15 cellular contexts compared by ENCODE assay signal in genomic region chr12:105275997-105276760, GRCh38. TPM values are rescaled to one million over a fixed set of nuclear protein-coding genes. Genes with fewer than 3 reads are reported as not detected.
DNase-seq lines count a peak whose midpoint lies in the region; TF ChIP-seq lines count a peak whose summit lies in the region.
"Had no signal": no experiment of that assay in that cellular context is flagged by ENCODE, and none has a peak within 500 bp of the region (broad histone marks: within the 10 kb centered on the region; RNA-seq: fewer than 3 reads in every experiment).

No MANE protein-coding gene starts in this region.

- H3K27me3 Mint-ChIP-seq in activated T-cell treated with anti-CD3 and anti-CD28 coated beads, Interleukin-2, amount 50 U/mL, for 24 hours = no peaks in the 10 kb centered on the region
- H3K27me3 Mint-ChIP-seq in Calu3 (ENCODE audit: unreplicated experiment) = no peaks in the 10 kb centered on the region

- no peak overlapping the region for H3K27ac Mint-ChIP-seq in activated T-cell treated with anti-CD3 and anti-CD28 coated beads, Interleukin-2, amount 50 U/mL, for 24 hours
- H3K27ac Mint-ChIP-seq in Calu3 (ENCODE audit: unreplicated experiment) = no peak overlapping the region
- H3K27ac Mint-ChIP-seq: activated T-helper 1 cell treated with anti-CD3 and anti-CD28 coated beads, Interleukin-12 subunit alpha, Interleukin-12 subunit beta, Interleukin-2, Interleukin-4 antibody, amounts not matched to agents 30 ng/mL and 10 ng/mL and 1 ng/mL, durations not matched to agents 14 hours and 24 hours and 36 hours; naive thymus-derived CD8-positive, alpha-beta T cell had no signal

- no peaks in the 10 kb centered on the region for H3K36me3 Mint-ChIP-seq in activated T-cell treated with anti-CD3 and anti-CD28 coated beads, Interleukin-2, amount 50 U/mL, for 24 hours (ENCODE audit: low read depth)
- H3K36me3 Mint-ChIP-seq in Calu3 (ENCODE audit: insufficient read depth, unreplicated experiment) = no peaks in the 10 kb centered on the region
- H3K36me3 Mint-ChIP-seq: naive thymus-derived CD8-positive, alpha-beta T cell had no signal

- intact Hi-C loops in Calu3 (cut with micrococcal nuclease; ENCODE audit: unreplicated experiment) = no loop called here

- no peak overlapping the region for H3K4me3 Mint-ChIP-seq in activated T-cell treated with anti-CD3 and anti-CD28 coated beads, Interleukin-2, amount 50 U/mL, for 24 hours
- no peak overlapping the region for H3K4me3 Mint-ChIP-seq in Calu3 (ENCODE audit: low read depth, unreplicated experiment)
- H3K4me3 Mint-ChIP-seq: activated T-helper 1 cell treated with anti-CD3 and anti-CD28 coated beads, Interleukin-12 subunit alpha, Interleukin-12 subunit beta, Interleukin-2, Interleukin-4 antibody, amounts not matched to agents 30 ng/mL and 10 ng/mL and 1 ng/mL, durations not matched to agents 14 hours and 24 hours and 36 hours; naive thymus-derived CD8-positive, alpha-beta T cell had no signal

- peak; percentile 7 for TF ChIP-seq CTCF in epithelial cell of esophagus (IDR thresholded peaks at IDR 0.05; ENCODE audit: insufficient read depth, low read depth, low read length, missing control alignments)
- no peak for TF ChIP-seq CTCF in Calu3 (IDR thresholded peaks at IDR 0.05; ENCODE audit: unreplicated experiment)

- CTCF ChIA-PET in Calu3 (lab: Charles Lee) = no interaction called here

- DNase-seq in CD1c-positive myeloid dendritic cell (ENCODE audit: extremely low spot score) (peak; percentile 46), KBM-7 (peak; percentile 52), NCI-H774 (lab: John Stamatoyannopoulos, UW) (peak; percentile 46), epithelial cell of esophagus (ENCODE audit: low read depth) (peak; percentile 80), Calu3 (no peak), retina (no peak), A172 (ENCODE audit: low spot score) (no peak)
- DNase-seq in activated T-cell treated with anti-CD3 and anti-CD28 coated beads, Interleukin-2, amount 50 U/mL, for 24 hours = no peak
- DNase-seq: activated CD4-positive, alpha-beta T cell treated with anti-CD3 and anti-CD28 coated beads, Interleukin-2, amount 50 U/mL, for 4 hours; aorta; esophagus squamous epithelium; left lung; naive thymus-derived CD8-positive, alpha-beta T cell; NCI-H446 treated with DMSO at 0.1 percent for 48 hours had no signal

- BruUV-seq in Calu3 (replicated peaks; lab: Mats Ljungman, UMichigan) = no TSS peak

- H3K4me1 Mint-ChIP-seq in activated T-cell treated with anti-CD3 and anti-CD28 coated beads, Interleukin-2, amount 50 U/mL, for 24 hours (ENCODE audit: low read depth) = no peaks in the 10 kb centered on the region
- H3K4me1 Mint-ChIP-seq in Calu3 (ENCODE audit: low read depth, unreplicated experiment) = peaks cover 40% of the 10 kb centered on the region
- H3K4me1 Mint-ChIP-seq: naive thymus-derived CD8-positive, alpha-beta T cell had no signal

- no peaks in the 10 kb centered on the region for H3K9me3 Mint-ChIP-seq in activated T-cell treated with anti-CD3 and anti-CD28 coated beads, Interleukin-2, amount 50 U/mL, for 24 hours
- H3K9me3 Mint-ChIP-seq in Calu3 (ENCODE audit: low read depth, unreplicated experiment) = no peaks in the 10 kb centered on the region
- H3K9me3 Mint-ChIP-seq: activated T-helper 1 cell treated with anti-CD3 and anti-CD28 coated beads, Interleukin-12 subunit alpha, Interleukin-12 subunit beta, Interleukin-2, Interleukin-4 antibody, amounts not matched to agents 30 ng/mL and 10 ng/mL and 1 ng/mL, durations not matched to agents 14 hours and 24 hours and 36 hours had no signal

- no peak overlapping the region for H3K4me3 ChIP-seq in epithelial cell of esophagus (ENCODE audit: low read length)
- H3K4me3 ChIP-seq: esophagus squamous epithelium, left lung had no signal

- in situ Hi-C loops in KBM-7 (cut with MboI; ENCODE audit: low pct_unique_long_range_greater_than_20kb, low sequenced_read_pairs) = no loop called here

RNA-seq across cellular contexts. Expression of gene APPL2, which starts 40.2 kb away (rescaled TPM):
- total RNA-seq in Calu3 (2022) = 35.9 and 45.8 TPM in 2 replicates
- 41.6 and 46.4 TPM in 2 replicates for total RNA-seq in A172 (2014; rRNA removed; shearing (Covaris generic))

RNA-seq across cellular contexts. Expression of gene C12orf75, which starts 54.3 kb away (rescaled TPM):
- 336 and 363 TPM in 2 replicates for total RNA-seq in Calu3 (2022)
- 251 and 335 TPM in 2 replicates for total RNA-seq in A172 (2014; rRNA removed; shearing (Covaris generic))

Comparison
In these comparisons a context has a peak if more than half of its experiments do, and no peak if none do; other contexts are left out.
1. DNase-seq: peak in CD1c-positive myeloid dendritic cell (single experiment), KBM-7 (single experiment), NCI-H774 (single experiment) and epithelial cell of esophagus (single experiment); none in activated T-cell treated with anti-CD3 and anti-CD28 coated beads, Interleukin-2, amount 50 U/mL, for 24 hours (single experiment), Calu3 (single experiment), retina (single experiment) and A172 (single experiment).